In the genomic region with DNA sequence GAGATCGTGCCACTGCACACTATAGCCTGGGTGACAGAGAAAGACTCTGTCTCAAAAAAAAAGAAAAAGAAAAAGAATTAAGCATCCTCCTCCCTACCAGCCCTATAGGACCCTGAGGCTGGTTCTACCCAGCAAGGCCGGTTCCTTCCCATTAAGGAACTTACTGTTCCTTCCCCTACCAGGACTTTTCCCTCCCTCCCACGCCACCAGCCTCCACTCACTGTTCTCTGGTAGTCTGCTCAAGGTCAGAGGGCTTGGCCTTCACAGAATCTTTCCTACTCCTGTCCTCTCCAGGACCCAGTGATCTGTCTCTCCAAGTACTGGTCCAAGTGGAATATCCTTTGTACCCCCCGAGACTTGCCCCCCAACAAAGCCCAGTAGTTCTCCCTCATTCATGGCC, we compare ENCODE assay signal across 2 cellular contexts.
TF ChIP-seq lines count a peak whose summit lies in the region.

No MANE protein-coding gene starts in this region.

TF ChIP-seq in HepG2, 621 proteins besides CTCF, POLR2A, EP300 and RAD21:
- TF ChIP-seq ZSCAN29 (CRISPR knock-in tag; conservative IDR thresholded peaks at IDR 0.05): no peak

TF ChIP-seq in GM12891, 5 proteins besides CTCF, POLR2A, EP300 and RAD21:
- TF ChIP-seq POLR2AphosphoS5 (IDR thresholded peaks at IDR 0.05; ENCODE audit: low read depth, low read length) (no peak), POU2F2 (IDR thresholded peaks at IDR 0.05; ENCODE audit: low read depth, low read length) (no peak), PAX5 (IDR thresholded peaks at IDR 0.05; ENCODE audit: insufficient read depth, low read length, severe bottlenecking) (no peak), SPI1 (IDR thresholded peaks at IDR 0.05; ENCODE audit: low read depth, low read length) (no peak), TAF1 (IDR thresholded peaks at IDR 0.05; ENCODE audit: low read depth, low read length) (no peak)
